ENCODE assay signal across 18 cellular contexts in genomic region chr15:38631126-38632075, GRCh38.
DNase-seq lines count a peak whose midpoint lies in the region; ATAC-seq and TF ChIP-seq lines count a peak whose summit lies in the region.
"Had no signal": no experiment of that assay in that cellular context is flagged by ENCODE, and none has a peak within 500 bp of the region (broad histone marks: within the 10 kb centered on the region; RNA-seq: fewer than 3 reads in every experiment).

No MANE protein-coding gene starts in this region.

- H3K4me1 Mint-ChIP-seq in activated naive CD8-positive, alpha-beta T cell treated with anti-CD3 and anti-CD28 coated beads, Interleukin-2, amount 10 ng/mL, durations not matched to agents 7 days and 5 days, result peaks cover 34% of the 10 kb centered on the region
- H3K4me1 Mint-ChIP-seq in Calu3 (ENCODE audit: low read depth, unreplicated experiment) (peaks cover 14% of the 10 kb centered on the region), MCF 10A (ENCODE audit: insufficient read depth, unreplicated experiment) (no peaks in the 10 kb centered on the region)

- H3K9me3 Mint-ChIP-seq in activated naive CD8-positive, alpha-beta T cell treated with anti-CD3 and anti-CD28 coated beads, Interleukin-2, amount 10 ng/mL, durations not matched to agents 7 days and 5 days, result no peaks in the 10 kb centered on the region
- H3K9me3 Mint-ChIP-seq in Calu3 (ENCODE audit: low read depth, unreplicated experiment), result no peaks in the 10 kb centered on the region
- no peaks in the 10 kb centered on the region for H3K9me3 Mint-ChIP-seq in MCF 10A (ENCODE audit: unreplicated experiment)

- peak; percentile 16 for DNase-seq in G401 (ENCODE audit: low spot score)
- DNase-seq in activated naive CD8-positive, alpha-beta T cell treated with anti-CD3 and anti-CD28 coated beads, Interleukin-2, amount 10 ng/mL, durations not matched to agents 7 days and 5 days, result no peak
- no peak for DNase-seq in Calu3
- no peak for DNase-seq in NCI-H187 treated with DMSO at 0.1 percent for 48 hours (lab: John Stamatoyannopoulos, UW)
- DNase-seq in hepatic stellate cell (ENCODE audit: low spot score), result no peak
- DNase-seq in MCF 10A (ENCODE audit: unreplicated experiment), result no peak
- DNase-seq: GDM1, head of caudate nucleus, Kasumi-1, kidney, mucosa of descending colon, NCI-H187, NCI-H748 treated with DMSO at 0.1 percent for 48 hours, ovary, RPMI8226, small intestine had no signal

- ATAC-seq in GM18868 (IDR thresholded peaks at IDR 0.05; ENCODE audit: unreplicated experiment), result peak; percentile 51
- peak; percentile 62 for ATAC-seq in HG03432 (IDR thresholded peaks at IDR 0.05; ENCODE audit: unreplicated experiment)
- peak; percentile 43 for ATAC-seq in activated naive CD8-positive, alpha-beta T cell treated with anti-CD3 and anti-CD28 coated beads, Interleukin-2, amount 10 ng/mL, durations not matched to agents 7 days and 5 days (ENCODE audit: low read depth)
- ATAC-seq: mucosa of descending colon had no signal

- intact Hi-C loops in Calu3 (cut with micrococcal nuclease; ENCODE audit: unreplicated experiment) (no loop called here), MCF 10A (cut with micrococcal nuclease) (no loop called here)

- BruUV-seq in Calu3 (replicated peaks; lab: Mats Ljungman, UMichigan) (no TSS peak), MCF 10A (replicated peaks; lab: Mats Ljungman, UMichigan) (no TSS peak)

- POLR2A ChIA-PET in activated naive CD8-positive, alpha-beta T cell treated with anti-CD3 and anti-CD28 coated beads, Interleukin-2, amount 10 ng/mL, durations not matched to agents 7 days and 5 days (lab: Charles Lee), result interaction anchor here (0.6 to 2.3 kb wide), 7 partner anchors 16 to 83 kb away, joined by 3 to 10 read pairs (median 6); no protein-coding TSS in a partner anchor
- POLR2A ChIA-PET in MCF 10A (lab: Yijun Ruan, JAX), result no interaction called here

- H3K27me3 Mint-ChIP-seq in activated naive CD8-positive, alpha-beta T cell treated with anti-CD3 and anti-CD28 coated beads, Interleukin-2, amount 10 ng/mL, durations not matched to agents 7 days and 5 days, result no peaks in the 10 kb centered on the region
- H3K27me3 Mint-ChIP-seq in Calu3 (ENCODE audit: unreplicated experiment) (no peaks in the 10 kb centered on the region), MCF 10A (ENCODE audit: insufficient read depth, unreplicated experiment) (peaks cover 31% of the 10 kb centered on the region)

- CTCF ChIA-PET in Calu3 (lab: Charles Lee), result interaction anchor here (0.7 to 0.9 kb wide), 2 partner anchors 16 to 68 kb away, joined by 3 read pairs; no protein-coding TSS in a partner anchor
- CTCF ChIA-PET in MCF 10A (lab: Yijun Ruan, JAX), result interaction anchor here (0.6 to 2.3 kb wide), 10 partner anchors 12 to 185 kb away, joined by 3 to 14 read pairs (median 4); partner anchors contain the start of gene RASGRP1

- peak overlapping the region; percentile 35 for H3K27ac Mint-ChIP-seq in activated naive CD8-positive, alpha-beta T cell treated with anti-CD3 and anti-CD28 coated beads, Interleukin-2, amount 10 ng/mL, durations not matched to agents 7 days and 5 days
- no peak overlapping the region for H3K27ac Mint-ChIP-seq in Calu3 (ENCODE audit: unreplicated experiment)
- H3K27ac Mint-ChIP-seq in MCF 10A (ENCODE audit: low read depth, unreplicated experiment), result no peak overlapping the region

- in situ Hi-C loops in G401 (cut with HindIII; ENCODE audit: low sequenced_read_pairs), result no loop called here

- H3K36me3 Mint-ChIP-seq in activated naive CD8-positive, alpha-beta T cell treated with anti-CD3 and anti-CD28 coated beads, Interleukin-2, amount 10 ng/mL, durations not matched to agents 7 days and 5 days, result peaks cover 5% of the 10 kb centered on the region
- no peaks in the 10 kb centered on the region for H3K36me3 Mint-ChIP-seq in Calu3 (ENCODE audit: insufficient read depth, unreplicated experiment)
- H3K36me3 Mint-ChIP-seq in MCF 10A (ENCODE audit: insufficient read depth, unreplicated experiment), result no peaks in the 10 kb centered on the region

- TF ChIP-seq CTCF in Calu3 (IDR thresholded peaks at IDR 0.05; ENCODE audit: unreplicated experiment), result no peak
- no peak for TF ChIP-seq CTCF in MCF 10A (IDR thresholded peaks at IDR 0.05; ENCODE audit: unreplicated experiment)

- peak overlapping the region; percentile 1 for H3K4me3 Mint-ChIP-seq in activated naive CD8-positive, alpha-beta T cell treated with anti-CD3 and anti-CD28 coated beads, Interleukin-2, amount 10 ng/mL, durations not matched to agents 7 days and 5 days
- H3K4me3 Mint-ChIP-seq in Calu3 (ENCODE audit: low read depth, unreplicated experiment) (no peak overlapping the region), MCF 10A (ENCODE audit: unreplicated experiment) (no peak overlapping the region)
